In the genomic region with DNA sequence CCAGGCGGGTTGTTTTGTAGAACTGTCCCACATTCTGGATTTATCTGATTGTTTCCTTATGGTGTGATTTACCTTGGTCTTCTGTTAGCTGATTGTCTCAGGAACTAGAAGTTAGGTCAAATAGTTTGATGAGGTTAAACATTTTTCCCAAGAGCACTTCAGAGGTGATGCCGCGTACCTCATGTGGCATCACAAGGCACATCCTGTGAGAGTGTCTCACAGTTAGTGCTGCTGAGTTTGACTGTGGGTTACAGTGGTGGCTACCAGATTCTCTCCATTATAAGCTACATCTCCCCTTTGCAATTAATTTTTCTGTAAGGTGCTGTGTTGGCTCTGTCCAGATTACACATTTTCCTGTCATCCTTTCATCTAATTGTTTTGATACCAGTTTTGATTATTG, we compare ENCODE assay signal across 1 cellular context.
TF ChIP-seq lines count a peak whose summit lies in the region.

No MANE protein-coding gene starts in this region.

TF ChIP-seq in WTC11, 78 proteins besides CTCF, POLR2A, EP300 and RAD21:
- no peak for TF ChIP-seq TEAD1 (CRISPR knock-in tag; IDR thresholded peaks at IDR 0.05)
- no peak for TF ChIP-seq SMAD4 (CRISPR knock-in tag; IDR thresholded peaks at IDR 0.05)
- TF ChIP-seq CBFB (CRISPR knock-in tag; IDR thresholded peaks at IDR 0.05; ENCODE audit: low read depth) = no peak
- TF ChIP-seq, protein P1, sequence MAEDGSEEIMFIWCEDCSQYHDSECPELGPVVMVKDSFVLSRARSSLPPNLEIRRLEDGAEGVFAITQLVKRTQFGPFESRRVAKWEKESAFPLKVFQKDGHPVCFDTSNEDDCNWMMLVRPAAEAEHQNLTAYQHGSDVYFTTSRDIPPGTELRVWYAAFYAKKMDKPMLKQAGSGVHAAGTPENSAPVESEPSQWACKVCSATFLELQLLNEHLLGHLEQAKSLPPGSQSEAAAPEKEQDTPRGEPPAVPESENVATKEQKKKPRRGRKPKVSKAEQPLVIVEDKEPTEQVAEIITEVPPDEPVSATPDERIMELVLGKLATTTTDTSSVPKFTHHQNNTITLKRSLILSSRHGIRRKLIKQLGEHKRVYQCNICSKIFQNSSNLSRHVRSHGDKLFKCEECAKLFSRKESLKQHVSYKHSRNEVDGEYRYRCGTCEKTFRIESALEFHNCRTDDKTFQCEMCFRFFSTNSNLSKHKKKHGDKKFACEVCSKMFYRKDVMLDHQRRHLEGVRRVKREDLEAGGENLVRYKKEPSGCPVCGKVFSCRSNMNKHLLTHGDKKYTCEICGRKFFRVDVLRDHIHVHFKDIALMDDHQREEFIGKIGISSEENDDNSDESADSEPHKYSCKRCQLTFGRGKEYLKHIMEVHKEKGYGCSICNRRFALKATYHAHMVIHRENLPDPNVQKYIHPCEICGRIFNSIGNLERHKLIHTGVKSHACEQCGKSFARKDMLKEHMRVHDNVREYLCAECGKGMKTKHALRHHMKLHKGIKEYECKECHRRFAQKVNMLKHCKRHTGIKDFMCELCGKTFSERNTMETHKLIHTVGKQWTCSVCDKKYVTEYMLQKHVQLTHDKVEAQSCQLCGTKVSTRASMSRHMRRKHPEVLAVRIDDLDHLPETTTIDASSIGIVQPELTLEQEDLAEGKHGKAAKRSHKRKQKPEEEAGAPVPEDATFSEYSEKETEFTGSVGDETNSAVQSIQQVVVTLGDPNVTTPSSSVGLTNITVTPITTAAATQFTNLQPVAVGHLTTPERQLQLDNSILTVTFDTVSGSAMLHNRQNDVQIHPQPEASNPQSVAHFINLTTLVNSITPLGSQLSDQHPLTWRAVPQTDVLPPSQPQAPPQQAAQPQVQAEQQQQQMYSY (CRISPR knock-in tag; IDR thresholded peaks at IDR 0.05) = no peak
- TF ChIP-seq, protein P2, sequence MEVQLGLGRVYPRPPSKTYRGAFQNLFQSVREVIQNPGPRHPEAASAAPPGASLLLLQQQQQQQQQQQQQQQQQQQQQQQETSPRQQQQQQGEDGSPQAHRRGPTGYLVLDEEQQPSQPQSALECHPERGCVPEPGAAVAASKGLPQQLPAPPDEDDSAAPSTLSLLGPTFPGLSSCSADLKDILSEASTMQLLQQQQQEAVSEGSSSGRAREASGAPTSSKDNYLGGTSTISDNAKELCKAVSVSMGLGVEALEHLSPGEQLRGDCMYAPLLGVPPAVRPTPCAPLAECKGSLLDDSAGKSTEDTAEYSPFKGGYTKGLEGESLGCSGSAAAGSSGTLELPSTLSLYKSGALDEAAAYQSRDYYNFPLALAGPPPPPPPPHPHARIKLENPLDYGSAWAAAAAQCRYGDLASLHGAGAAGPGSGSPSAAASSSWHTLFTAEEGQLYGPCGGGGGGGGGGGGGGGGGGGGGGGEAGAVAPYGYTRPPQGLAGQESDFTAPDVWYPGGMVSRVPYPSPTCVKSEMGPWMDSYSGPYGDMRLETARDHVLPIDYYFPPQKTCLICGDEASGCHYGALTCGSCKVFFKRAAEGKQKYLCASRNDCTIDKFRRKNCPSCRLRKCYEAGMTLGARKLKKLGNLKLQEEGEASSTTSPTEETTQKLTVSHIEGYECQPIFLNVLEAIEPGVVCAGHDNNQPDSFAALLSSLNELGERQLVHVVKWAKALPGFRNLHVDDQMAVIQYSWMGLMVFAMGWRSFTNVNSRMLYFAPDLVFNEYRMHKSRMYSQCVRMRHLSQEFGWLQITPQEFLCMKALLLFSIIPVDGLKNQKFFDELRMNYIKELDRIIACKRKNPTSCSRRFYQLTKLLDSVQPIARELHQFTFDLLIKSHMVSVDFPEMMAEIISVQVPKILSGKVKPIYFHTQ (CRISPR knock-in tag; IDR thresholded peaks at IDR 0.05) = no peak
- no peak for TF ChIP-seq ZBTB21 (CRISPR knock-in tag; IDR thresholded peaks at IDR 0.05; ENCODE audit: borderline replicate concordance)
- TF ChIP-seq, protein P3, sequence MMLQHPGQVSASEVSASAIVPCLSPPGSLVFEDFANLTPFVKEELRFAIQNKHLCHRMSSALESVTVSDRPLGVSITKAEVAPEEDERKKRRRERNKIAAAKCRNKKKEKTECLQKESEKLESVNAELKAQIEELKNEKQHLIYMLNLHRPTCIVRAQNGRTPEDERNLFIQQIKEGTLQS (CRISPR knock-in tag; conservative IDR thresholded peaks at IDR 0.05) = no peak
- TF ChIP-seq, protein P4, sequence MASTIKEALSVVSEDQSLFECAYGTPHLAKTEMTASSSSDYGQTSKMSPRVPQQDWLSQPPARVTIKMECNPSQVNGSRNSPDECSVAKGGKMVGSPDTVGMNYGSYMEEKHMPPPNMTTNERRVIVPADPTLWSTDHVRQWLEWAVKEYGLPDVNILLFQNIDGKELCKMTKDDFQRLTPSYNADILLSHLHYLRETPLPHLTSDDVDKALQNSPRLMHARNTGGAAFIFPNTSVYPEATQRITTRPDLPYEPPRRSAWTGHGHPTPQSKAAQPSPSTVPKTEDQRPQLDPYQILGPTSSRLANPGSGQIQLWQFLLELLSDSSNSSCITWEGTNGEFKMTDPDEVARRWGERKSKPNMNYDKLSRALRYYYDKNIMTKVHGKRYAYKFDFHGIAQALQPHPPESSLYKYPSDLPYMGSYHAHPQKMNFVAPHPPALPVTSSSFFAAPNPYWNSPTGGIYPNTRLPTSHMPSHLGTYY (CRISPR knock-in tag; IDR thresholded peaks at IDR 0.05) = no peak
- TF ChIP-seq NFATC4 (CRISPR knock-in tag; IDR thresholded peaks at IDR 0.05) = no peak
